8 cellular contexts compared by ENCODE assay signal in genomic region chr3:134372405-134373277, GRCh38. TPM values are rescaled to one million over a fixed set of nuclear protein-coding genes. Genes with fewer than 3 reads are reported as not detected.
DNase-seq lines count a peak whose midpoint lies in the region; ATAC-seq and TF ChIP-seq lines count a peak whose summit lies in the region.

No MANE protein-coding gene starts in this region.

- CTCF ChIA-PET in CD4-positive, alpha-beta memory T cell (lab: Charles Lee; ENCODE audit: partially characterized antibody), result no interaction called here

- H3K4me3 Mint-ChIP-seq in CD4-positive, alpha-beta memory T cell, result peak overlapping the region in 6 of 8 donors; percentile 4 to 62 (median 50)
- H3K4me3 Mint-ChIP-seq in T-helper 17 cell (peak overlapping the region; percentile 43), glutamatergic neuron (ENCODE audit: unreplicated experiment) (peak overlapping the region; percentile 94), progenitor cell of endocrine pancreas (ENCODE audit: low read depth) (peak overlapping the region; percentile 87)

- ATAC-seq in T-helper 17 cell, result no peak

- H3K9me3 ChIP-seq in CD4-positive, alpha-beta memory T cell (ENCODE audit: control insufficient read depth in 1 of 2, low read length in 2 of 2), result no peaks in the 10 kb centered on the region
- H3K9me3 ChIP-seq in T-helper 17 cell (ENCODE audit: control insufficient read depth, low read length, poor library complexity, severe bottlenecking), result no peaks in the 10 kb centered on the region

- no peak overlapping the region for H3K27ac ChIP-seq in CD4-positive, alpha-beta memory T cell (ENCODE audit: low read depth, low read length)

- peaks cover 8% of the 10 kb centered on the region for H3K4me1 ChIP-seq in CD4-positive, alpha-beta memory T cell (ENCODE audit: insufficient read depth, low read length)

- peaks cover 10% of the 10 kb centered on the region for H3K27me3 ChIP-seq in CD4-positive, alpha-beta memory T cell (ENCODE audit: insufficient read depth, low read length)

- no peaks in the 10 kb centered on the region for H3K9me3 Mint-ChIP-seq in CD4-positive, alpha-beta memory T cell
- H3K9me3 Mint-ChIP-seq in glutamatergic neuron (ENCODE audit: unreplicated experiment) (peaks cover 26% of the 10 kb centered on the region), progenitor cell of endocrine pancreas (ENCODE audit: low read depth) (no peaks in the 10 kb centered on the region)

- DNase-seq in CD4-positive, alpha-beta memory T cell, result no peak
- no peak for DNase-seq in T-helper 17 cell
- DNase-seq in glutamatergic neuron, result no peak
- no peak for DNase-seq in progenitor cell of endocrine pancreas (ENCODE audit: low spot score, unreplicated experiment)
- DNase-seq in Kasumi-1 (lab: John Stamatoyannopoulos, UW), result no peak
- no peak for DNase-seq in activated CD4-positive, CD25-positive, alpha-beta regulatory T cell (lab: John Stamatoyannopoulos, UW)
- DNase-seq in H4 (ENCODE audit: low spot score), result no peak
- DNase-seq in amniotic stem cell (lab: John Stamatoyannopoulos, UW), result no peak

- no peaks in the 10 kb centered on the region for H3K36me3 ChIP-seq in CD4-positive, alpha-beta memory T cell (ENCODE audit: insufficient read depth, low read length)

- peaks cover 17 to 25% of the 10 kb centered on the region in 2 donors for H3K27me3 Mint-ChIP-seq in CD4-positive, alpha-beta memory T cell
- H3K27me3 Mint-ChIP-seq in T-helper 17 cell (peaks cover 25% of the 10 kb centered on the region), glutamatergic neuron (ENCODE audit: unreplicated experiment) (peaks cover 31% of the 10 kb centered on the region), progenitor cell of endocrine pancreas (peaks cover 14% of the 10 kb centered on the region)

- no peak overlapping the region for H3K27ac Mint-ChIP-seq in CD4-positive, alpha-beta memory T cell
- no peak overlapping the region for H3K27ac Mint-ChIP-seq in T-helper 17 cell
- H3K27ac Mint-ChIP-seq in glutamatergic neuron (ENCODE audit: unreplicated experiment), result peak overlapping the region; percentile 84
- H3K27ac Mint-ChIP-seq in progenitor cell of endocrine pancreas, result peak overlapping the region; percentile 100

- intact Hi-C loops in CD4-positive, alpha-beta memory T cell (cut with micrococcal nuclease), result no loop called here

- H3K36me3 Mint-ChIP-seq in CD4-positive, alpha-beta memory T cell, result no peaks in the 10 kb centered on the region
- H3K36me3 Mint-ChIP-seq in T-helper 17 cell (ENCODE audit: low read depth) (peaks cover 5% of the 10 kb centered on the region), glutamatergic neuron (ENCODE audit: unreplicated experiment) (peaks cover 7% of the 10 kb centered on the region), progenitor cell of endocrine pancreas (ENCODE audit: insufficient read depth) (peaks cover 14% of the 10 kb centered on the region)

- POLR2A ChIA-PET in CD4-positive, alpha-beta memory T cell (lab: Charles Lee; ENCODE audit: partially characterized antibody), result no interaction called here

- TF ChIP-seq CTCF in glutamatergic neuron (IDR thresholded peaks at IDR 0.05; ENCODE audit: partially characterized antibody, unreplicated experiment), result no peak
- no peak for TF ChIP-seq CTCF in progenitor cell of endocrine pancreas (IDR thresholded peaks at IDR 0.05; ENCODE audit: unreplicated experiment)

- H3K4me1 Mint-ChIP-seq in CD4-positive, alpha-beta memory T cell, result peaks cover 7 to 11% (median 9%) of the 10 kb centered on the region in 4 donors
- H3K4me1 Mint-ChIP-seq in T-helper 17 cell, result peaks cover 10% of the 10 kb centered on the region
- H3K4me1 Mint-ChIP-seq in glutamatergic neuron (ENCODE audit: low read depth, unreplicated experiment), result peaks cover 11% of the 10 kb centered on the region
- H3K4me1 Mint-ChIP-seq in progenitor cell of endocrine pancreas (ENCODE audit: low read depth), result peaks cover 39% of the 10 kb centered on the region

- no peak overlapping the region for H3K4me3 ChIP-seq in CD4-positive, alpha-beta memory T cell (ENCODE audit: low read length in 2 of 2)

RNA-seq across cellular contexts. Expression of gene AMOTL2, which starts 1.6 kb away (rescaled TPM):
- under 1 TPM in 1 of 2 experiments, not detected in 1; 0.23 TPM for total RNA-seq in CD4-positive, alpha-beta memory T cell
- polyA plus RNA-seq in CD4-positive, alpha-beta memory T cell, result under 1 TPM in 1 of 2 donors, not detected in 1; 0.48 TPM
- total RNA-seq in T-helper 17 cell, result not detected
- total RNA-seq in glutamatergic neuron (ENCODE audit: unreplicated experiment), result 38.1 TPM
- total RNA-seq in progenitor cell of endocrine pancreas, result 93.2 and 94.4 TPM in 2 replicates
- 21.5 and 23.0 TPM in 2 replicates for total RNA-seq in H4 (2014; rRNA removed; shearing (Covaris generic))

Comparison
In these comparisons a context has a peak if more than half of its experiments do, and no peak if none do; other contexts are left out.
1. H3K27ac Mint-ChIP-seq: peak in glutamatergic neuron (single experiment) and progenitor cell of endocrine pancreas (single experiment); none in CD4-positive, alpha-beta memory T cell (0 of 7) and T-helper 17 cell (single experiment).
2. H3K4me3 Mint-ChIP-seq: peak in every context shown above with its lines; median percentile 94 in glutamatergic neuron; 87 in progenitor cell of endocrine pancreas; 50 in CD4-positive, alpha-beta memory T cell; 43 in T-helper 17 cell.
3. RNA of gene AMOTL2, which starts 1.6 kb away (total RNA-seq): 93.2 to 94.4 TPM in progenitor cell of endocrine pancreas, 38.1 TPM in glutamatergic neuron (single experiment) and 21.5 to 23.0 TPM in H4; 0.23 TPM in CD4-positive, alpha-beta memory T cell and not detected in T-helper 17 cell; every median in the first group is over 10 times any median in the second.